24 cellular contexts compared by ENCODE assay signal in genomic region chr1:60995093-60995492, GRCh38.
"Had no signal": no experiment of that assay in that cellular context is flagged by ENCODE, and none has a peak within 500 bp of the region (broad histone marks: within the 10 kb centered on the region; RNA-seq: fewer than 3 reads in every experiment).

No MANE protein-coding gene starts in this region.

- H2AFZ ChIP-seq: neural progenitor cell, parathyroid adenoma had no signal

- H3K36me3 ChIP-seq: neural progenitor cell, ovary, suprapubic skin, tibial artery, transverse colon, upper lobe of right lung, uterus had no signal

- H3K79me2 ChIP-seq: parathyroid adenoma had no signal

- DNase-seq: naive thymus-derived CD4-positive, alpha-beta T cell; natural killer cell; occipital lobe; ovary; posterior cingulate gyrus; psoas muscle; right cardiac atrium; stimulated activated CD4-positive, alpha-beta T cell treated with anti-CD3 and anti-CD28 coated beads, Interleukin-15, amount 100 ng/mL, for 24 hours; stimulated activated CD4-positive, alpha-beta T cell treated with anti-CD3 and anti-CD28 coated beads, Interleukin-2, amount 100 ng/mL, for 24 hours; stimulated activated CD4-positive, alpha-beta T cell treated with anti-CD3 and anti-CD28 coated beads, Interleukin-2, amount 100 ng/mL, for 48 hours; stimulated activated CD4-positive, alpha-beta T cell treated with anti-CD3 and anti-CD28 coated beads, Interleukin-4, amount 100 ng/mL, for 24 hours; stimulated activated naive CD4-positive, alpha-beta T cell; stimulated activated naive CD8-positive, alpha-beta T cell treated with anti-CD3 and anti-CD28 coated beads, Interleukin-15, amount 100 ng/mL, for 72 hours; stimulated activated naive CD8-positive, alpha-beta T cell treated with anti-CD3 and anti-CD28 coated beads, Interleukin-15, Interleukin-2, amounts not matched to agents 100 U/mL and 50 U/mL, for 24 hours; substantia nigra; testis; tibial artery; transverse colon; upper lobe of right lung; uterus had no signal

- H3K4me2 ChIP-seq: neural progenitor cell had no signal

- H3K27ac ChIP-seq: neural progenitor cell, ovary, parathyroid adenoma, psoas muscle, skin epidermis, suprapubic skin, testis, transverse colon, upper lobe of right lung, uterus had no signal

- H3K27me3 ChIP-seq: neural progenitor cell, ovary, suprapubic skin, testis, tibial artery, transverse colon, upper lobe of right lung, uterus had no signal

- H3K9ac ChIP-seq: neural progenitor cell, parathyroid adenoma had no signal

- H3K4me1 ChIP-seq: transverse colon, upper lobe of right lung, uterus had no signal

- H3K9me3 ChIP-seq: ovary, psoas muscle, suprapubic skin, testis, tibial artery, transverse colon, upper lobe of right lung, uterus had no signal

- H3K4me3 ChIP-seq: neural progenitor cell, ovary, psoas muscle, skin epidermis, suprapubic skin, testis, tibial artery, transverse colon, upper lobe of right lung, uterus had no signal
